In genomic region chr4:75705198-75705712, GRCh38 we compare ENCODE assay signal across 28 cellular contexts. TPM values are rescaled to one million over a fixed set of nuclear protein-coding genes. Genes with fewer than 3 reads are reported as not detected.
A peak's percentile ranks its signal among the peaks of the same experiment; 100 is the strongest.
DNase-seq lines count a peak whose midpoint lies in the region; ATAC-seq and TF ChIP-seq lines count a peak whose summit lies in the region.
"Had no signal": no experiment of that assay in that cellular context is flagged by ENCODE, and none has a peak within 500 bp of the region (broad histone marks: within the 10 kb centered on the region; RNA-seq: fewer than 3 reads in every experiment).

No MANE protein-coding gene starts in this region.

- no peaks in the 10 kb centered on the region for H3K27me3 ChIP-seq in ectodermal cell (ENCODE audit: control insufficient read depth, insufficient read depth, low read length, poor library complexity, severe bottlenecking)
- H3K27me3 ChIP-seq: body of pancreas, esophagus squamous epithelium, SJSA1 had no signal

- no peak overlapping the region for H3K27ac Mint-ChIP-seq in type B pancreatic cell
- H3K27ac Mint-ChIP-seq: activated CD4-positive, alpha-beta T cell treated with anti-CD3 and anti-CD28 coated beads, Interleukin-2, amount 10 ng/mL, durations not matched to agents 24 days and 14 days; activated naive CD8-positive, alpha-beta T cell treated with anti-CD3 and anti-CD28 coated beads for 36 hours had no signal

- DNase-seq in activated CD8-positive, alpha-beta memory T cell treated with anti-CD3 and anti-CD28 coated beads for 24 hours = peak; percentile 24
- DNase-seq in activated CD8-positive, alpha-beta memory T cell treated with anti-CD3 and anti-CD28 coated beads, Interleukin-2, amount 50 U/mL, for 48 hours = no peak
- DNase-seq in iPS-NIHi7 (ENCODE audit: extremely low spot score) = peak; percentile 71
- DNase-seq in type B pancreatic cell (ENCODE audit: extremely low spot score, unreplicated experiment) = peak; percentile 47
- no peak for DNase-seq in H4 (ENCODE audit: low spot score)
- DNase-seq in RKO (ENCODE audit: low spot score) = no peak
- DNase-seq: 8988T; activated CD4-positive, alpha-beta T cell treated with anti-CD3 and anti-CD28 coated beads, Interleukin-2, amount 10 ng/mL, durations not matched to agents 24 days and 14 days; activated naive CD8-positive, alpha-beta T cell treated with anti-CD3 and anti-CD28 coated beads for 36 hours; body of pancreas; CD8-positive, alpha-beta memory T cell; DMS153; effector memory CD4-positive, alpha-beta T cell; esophagus squamous epithelium; GDM1; HCEC 1CT; NCI-H1105; NCI-H2081; NCI-H446 treated with DMSO at 0.1 percent for 48 hours; nucleus accumbens; PC-9; stimulated activated CD4-positive, alpha-beta T cell treated with anti-CD3 and anti-CD28 coated beads, Interleukin-4, amount 100 ng/mL, for 1 hour; stimulated activated naive CD4-positive, alpha-beta T cell; T-helper 2 cell had no signal

- H3K9me3 ChIP-seq in ectodermal cell (ENCODE audit: control insufficient read depth, low read length) = no peaks in the 10 kb centered on the region
- H3K9me3 ChIP-seq: body of pancreas, esophagus squamous epithelium, SJSA1, thoracic aorta had no signal

- peak overlapping the region; percentile 68 for H3K27ac ChIP-seq in ectodermal cell (ENCODE audit: insufficient read depth, low read depth, low read length, poor library complexity, severe bottlenecking)
- H3K27ac ChIP-seq: body of pancreas, esophagus squamous epithelium, PC-9, SJSA1, thoracic aorta had no signal

- H3K36me3 Mint-ChIP-seq in type B pancreatic cell = peaks cover 4% of the 10 kb centered on the region
- H3K36me3 Mint-ChIP-seq: activated naive CD8-positive, alpha-beta T cell treated with anti-CD3 and anti-CD28 coated beads for 36 hours had no signal

- no peaks in the 10 kb centered on the region for H3K9me3 Mint-ChIP-seq in type B pancreatic cell
- H3K9me3 Mint-ChIP-seq: activated CD4-positive, alpha-beta T cell treated with anti-CD3 and anti-CD28 coated beads, Interleukin-2, amount 10 ng/mL, durations not matched to agents 24 days and 14 days; activated naive CD8-positive, alpha-beta T cell treated with anti-CD3 and anti-CD28 coated beads for 36 hours; CD8-positive, alpha-beta memory T cell had no signal

- no peak overlapping the region for H3K4me3 ChIP-seq in ectodermal cell (ENCODE audit: insufficient read depth, low read depth, low read length)
- H3K4me3 ChIP-seq: body of pancreas, esophagus squamous epithelium, PC-9, SJSA1, thoracic aorta had no signal

- no peaks in the 10 kb centered on the region for H3K36me3 ChIP-seq in ectodermal cell (ENCODE audit: control insufficient read depth, insufficient read depth, low read length)
- H3K36me3 ChIP-seq: SJSA1, thoracic aorta had no signal

- H3K4me1 Mint-ChIP-seq in type B pancreatic cell (ENCODE audit: unreplicated experiment) = peaks cover 10% of the 10 kb centered on the region

- no peaks in the 10 kb centered on the region for H3K27me3 Mint-ChIP-seq in type B pancreatic cell
- H3K27me3 Mint-ChIP-seq: activated CD4-positive, alpha-beta T cell treated with anti-CD3 and anti-CD28 coated beads, Interleukin-2, amount 10 ng/mL, durations not matched to agents 24 days and 14 days; activated naive CD8-positive, alpha-beta T cell treated with anti-CD3 and anti-CD28 coated beads for 36 hours; CD8-positive, alpha-beta memory T cell had no signal

- peaks cover 11% of the 10 kb centered on the region for H3K4me1 ChIP-seq in ectodermal cell (ENCODE audit: control insufficient read depth, insufficient read depth, low read length)
- H3K4me1 ChIP-seq: body of pancreas, esophagus squamous epithelium had no signal

- no peak for TF ChIP-seq CTCF in type B pancreatic cell (conservative IDR thresholded peaks at IDR 0.05)

- WGBS in ectodermal cell, 2 experiments = 5 to 9% methylated on average over 4 of the region's 4 CpGs

- no peak overlapping the region for H3K4me3 Mint-ChIP-seq in type B pancreatic cell
- H3K4me3 Mint-ChIP-seq: activated CD4-positive, alpha-beta T cell treated with anti-CD3 and anti-CD28 coated beads, Interleukin-2, amount 10 ng/mL, durations not matched to agents 24 days and 14 days; activated naive CD8-positive, alpha-beta T cell treated with anti-CD3 and anti-CD28 coated beads for 36 hours; CD8-positive, alpha-beta memory T cell had no signal

- ATAC-seq in GM21723 (IDR thresholded peaks at IDR 0.05; ENCODE audit: unreplicated experiment) = no peak
- ATAC-seq: body of pancreas had no signal

RNA-seq across cellular contexts. Expression of gene USO1, which starts 19.1 kb away (rescaled TPM):
- 60.8 TPM for polyA plus RNA-seq in ectodermal cell (2013, experiment 1 of 4)
- 61.2 TPM for polyA plus RNA-seq in ectodermal cell (2013, experiment 2 of 4)
- polyA plus RNA-seq in ectodermal cell (2013, experiment 3 of 4) = 58.6 TPM
- polyA plus RNA-seq in ectodermal cell (2013, experiment 4 of 4) = 64.3 TPM
- 55.4 and 63.7 TPM in 2 replicates for total RNA-seq in type B pancreatic cell (ENCODE audit: low replicate concordance)
- total RNA-seq in H4 (2014; rRNA removed; shearing (Covaris generic)) = 63.4 and 70.9 TPM in 2 replicates

RNA-seq across cellular contexts. Expression of gene G3BP2, which starts 32.0 kb away (rescaled TPM):
- polyA plus RNA-seq in ectodermal cell (2013, experiment 1 of 4) = 226 TPM
- 249 TPM for polyA plus RNA-seq in ectodermal cell (2013, experiment 2 of 4)
- polyA plus RNA-seq in ectodermal cell (2013, experiment 3 of 4) = 143 TPM
- polyA plus RNA-seq in ectodermal cell (2013, experiment 4 of 4) = 156 TPM
- total RNA-seq in type B pancreatic cell (ENCODE audit: low replicate concordance) = 129 and 133 TPM in 2 replicates
- 104 and 131 TPM in 2 replicates for total RNA-seq in H4 (2014; rRNA removed; shearing (Covaris generic))

Comparison
In these comparisons a context has a peak if more than half of its experiments do, and no peak if none do; other contexts are left out.
1. DNase-seq: peak in activated CD8-positive, alpha-beta memory T cell treated with anti-CD3 and anti-CD28 coated beads for 24 hours (single experiment), iPS-NIHi7 (single experiment) and type B pancreatic cell (single experiment); none in activated CD8-positive, alpha-beta memory T cell treated with anti-CD3 and anti-CD28 coated beads, Interleukin-2, amount 50 U/mL, for 48 hours (single experiment), H4 (single experiment) and RKO (single experiment).